ENCODE assay signal across 8 cellular contexts in the genomic region with DNA sequence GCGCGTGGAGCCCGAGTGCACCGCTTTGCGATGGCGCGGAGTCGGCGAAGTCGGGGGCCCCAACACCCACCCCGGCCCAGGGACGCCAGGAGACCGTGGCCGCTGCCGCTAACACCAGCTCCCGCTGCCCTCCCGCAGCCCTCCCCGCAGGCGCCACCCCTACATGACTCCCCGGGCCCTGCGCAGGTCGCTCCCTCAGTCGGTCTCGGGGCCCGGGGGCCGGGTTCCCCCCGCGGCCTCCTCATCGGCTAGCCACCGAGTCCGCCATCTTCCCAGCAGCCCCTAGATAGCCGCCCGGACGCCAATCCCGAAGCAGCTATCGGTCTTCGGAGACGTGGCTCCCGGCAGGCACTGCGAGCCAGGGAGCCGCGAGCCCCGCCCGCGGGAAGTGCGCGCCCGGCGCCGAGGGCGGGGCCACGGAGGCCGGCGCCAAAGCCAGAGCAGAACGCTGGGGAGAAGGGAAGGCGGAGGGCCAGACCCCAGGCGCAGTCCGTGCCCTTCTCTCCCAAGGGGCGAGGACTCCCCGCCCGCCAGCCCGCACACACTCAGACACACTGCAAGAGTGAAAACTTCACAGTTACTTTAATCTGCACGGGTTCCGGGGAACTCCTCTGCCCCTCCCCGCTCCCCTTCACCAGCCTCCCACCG. TPM values are rescaled to one million over a fixed set of nuclear protein-coding genes. Genes with fewer than 3 reads are reported as not detected.
DNase-seq lines count a peak whose midpoint lies in the region; ATAC-seq and TF ChIP-seq lines count a peak whose summit lies in the region.

A gene with protein sequence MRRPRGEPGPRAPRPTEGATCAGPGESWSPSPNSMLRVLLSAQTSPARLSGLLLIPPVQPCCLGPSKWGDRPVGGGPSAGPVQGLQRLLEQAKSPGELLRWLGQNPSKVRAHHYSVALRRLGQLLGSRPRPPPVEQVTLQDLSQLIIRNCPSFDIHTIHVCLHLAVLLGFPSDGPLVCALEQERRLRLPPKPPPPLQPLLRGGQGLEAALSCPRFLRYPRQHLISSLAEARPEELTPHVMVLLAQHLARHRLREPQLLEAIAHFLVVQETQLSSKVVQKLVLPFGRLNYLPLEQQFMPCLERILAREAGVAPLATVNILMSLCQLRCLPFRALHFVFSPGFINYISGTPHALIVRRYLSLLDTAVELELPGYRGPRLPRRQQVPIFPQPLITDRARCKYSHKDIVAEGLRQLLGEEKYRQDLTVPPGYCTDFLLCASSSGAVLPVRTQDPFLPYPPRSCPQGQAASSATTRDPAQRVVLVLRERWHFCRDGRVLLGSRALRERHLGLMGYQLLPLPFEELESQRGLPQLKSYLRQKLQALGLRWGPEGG (minus strand): TSS at position 288 of the 648 bp plus-strand sequence. CDS start 43 bp downstream, at position 245.

- H3K4me3 Mint-ChIP-seq in CD8-positive, alpha-beta T cell, result peak within 1 kb of the TSS; percentile 85
- H3K4me3 Mint-ChIP-seq in memory B cell, result peak within 1 kb of the TSS; percentile 90

- POLR2A ChIA-PET in CD8-positive, alpha-beta T cell (lab: Charles Lee), result interaction anchor here (0.6 to 1.2 kb wide), 7 partner anchors 22 to 688 kb away, joined by 3 to 8 read pairs (median 3); a partner anchor contains a TSS
- POLR2A ChIA-PET in activated CD8-positive, alpha-beta memory T cell treated with anti-CD3 and anti-CD28 coated beads for 36 hours (lab: Charles Lee), result interaction anchor here (0.6 kb wide), 1 partner anchor 254 kb away, joined by 3 read pairs; no protein-coding TSS in a partner anchor

- peaks cover 10% of the 10 kb centered on the region for H3K27me3 Mint-ChIP-seq in CD8-positive, alpha-beta T cell (ENCODE audit: low read depth)
- H3K27me3 Mint-ChIP-seq in memory B cell, result peaks cover 2% of the 10 kb centered on the region

- peaks cover 14% of the 10 kb centered on the region for H3K36me3 Mint-ChIP-seq in CD8-positive, alpha-beta T cell
- peaks cover 6% of the 10 kb centered on the region for H3K36me3 Mint-ChIP-seq in memory B cell

- peaks cover 57% of the 10 kb centered on the region for H3K4me1 ChIP-seq in CD8-positive, alpha-beta T cell (ENCODE audit: insufficient read depth, low read length)
- peaks cover 41% of the 10 kb centered on the region for H3K4me1 ChIP-seq in effector memory CD4-positive, alpha-beta T cell (ENCODE audit: control insufficient read depth, insufficient read depth, low read length, poor library complexity, severe bottlenecking)

- H3K4me1 Mint-ChIP-seq in CD8-positive, alpha-beta T cell (ENCODE audit: low read depth), result peaks cover 45% of the 10 kb centered on the region
- peaks cover 32% of the 10 kb centered on the region for H3K4me1 Mint-ChIP-seq in memory B cell

- H3K9me3 Mint-ChIP-seq in CD8-positive, alpha-beta T cell, result no peaks in the 10 kb centered on the region
- H3K9me3 Mint-ChIP-seq in memory B cell, result no peaks in the 10 kb centered on the region

- peak within 1 kb of the TSS; percentile 85 for H3K27ac Mint-ChIP-seq in CD8-positive, alpha-beta T cell
- peak within 1 kb of the TSS; percentile 91 for H3K27ac Mint-ChIP-seq in memory B cell

- TF ChIP-seq CTCF in CD8-positive, alpha-beta T cell (IDR thresholded peaks at IDR 0.05), result no peak

- CTCF ChIA-PET in CD8-positive, alpha-beta T cell (lab: Charles Lee), result no interaction called here
- CTCF ChIA-PET in activated CD8-positive, alpha-beta memory T cell treated with anti-CD3 and anti-CD28 coated beads for 36 hours (lab: Charles Lee), result interaction anchor here (0.7 to 1.2 kb wide), 3 partner anchors 18 to 52 kb away, joined by 3 to 4 read pairs (median 3); a partner anchor contains a TSS

- intact Hi-C loops in CD8-positive, alpha-beta T cell (cut with DNase I, micrococcal nuclease), result loop anchor here (1.0 to 10.0 kb wide), 10 partner anchors 21 to 1583 kb away; a partner anchor contains a TSS

- no peaks in the 10 kb centered on the region for H3K27me3 ChIP-seq in CD8-positive, alpha-beta T cell (ENCODE audit: insufficient read depth, low read length)
- H3K27me3 ChIP-seq in effector memory CD4-positive, alpha-beta T cell (replicated peaks; ENCODE audit: control insufficient read depth, insufficient read depth, low read length, poor library complexity, severe bottlenecking), result no peaks in the 10 kb centered on the region

- no peaks in the 10 kb centered on the region for H3K9me3 ChIP-seq in CD8-positive, alpha-beta T cell (ENCODE audit: low read length)
- no peaks in the 10 kb centered on the region for H3K9me3 ChIP-seq in effector memory CD4-positive, alpha-beta T cell (ENCODE audit: control insufficient read depth, low read length)

- peaks cover 4% of the 10 kb centered on the region for H3K36me3 ChIP-seq in CD8-positive, alpha-beta T cell (ENCODE audit: insufficient read depth, low read length)
- H3K36me3 ChIP-seq in effector memory CD4-positive, alpha-beta T cell (ENCODE audit: control insufficient read depth, insufficient read depth, low read length), result peaks cover 18% of the 10 kb centered on the region

- peak within 1 kb of the TSS; percentile 74 for H3K27ac ChIP-seq in CD8-positive, alpha-beta T cell (ENCODE audit: low read depth, low read length)
- peak within 1 kb of the TSS; percentile 89 for H3K27ac ChIP-seq in effector memory CD4-positive, alpha-beta T cell (ENCODE audit: insufficient read depth, low read length, poor library complexity, severe bottlenecking)

- H3K4me3 ChIP-seq in CD8-positive, alpha-beta T cell (ENCODE audit: low read depth, low read length), result peak within 1 kb of the TSS; percentile 74
- peak within 1 kb of the TSS; percentile 93 for H3K4me3 ChIP-seq in effector memory CD4-positive, alpha-beta T cell (ENCODE audit: insufficient read depth, low read depth, low read length, poor library complexity, severe bottlenecking)

- peak; percentile 71 to 90 (median 85) for DNase-seq in CD8-positive, alpha-beta T cell
- peak; percentile 98 for DNase-seq in HT-29 (ENCODE audit: low spot score)
- DNase-seq in NOMO-1 treated with DMSO at 0.1 percent for 48 hours (lab: John Stamatoyannopoulos, UW; ENCODE audit: unreplicated experiment), result peak; percentile 69
- DNase-seq in effector memory CD4-positive, alpha-beta T cell, result peak; percentile 81 to 85 (median 83)
- DNase-seq in memory B cell (ENCODE audit: low spot score in 2 of 2), result peak; percentile 77 to 78
- peak; percentile 76 for DNase-seq in stimulated activated CD8-positive, alpha-beta memory T cell treated with anti-CD3 and anti-CD28 coated beads, Interleukin-12 subunit alpha, Interleukin-12 subunit beta, amount 100 ng/mL, for 1 hour (ENCODE audit: low read depth)

- peak; percentile 65 for ATAC-seq in CD8-positive, alpha-beta T cell
- ATAC-seq in GM19468 (IDR thresholded peaks at IDR 0.05; ENCODE audit: extremely low read depth, unreplicated experiment) (peak; percentile 88), memory B cell (ENCODE audit: low read depth) (peak; percentile 75)

RNA-seq across cellular contexts. Expression of the gene that starts here (rescaled TPM):
- 10 to 100 TPM; 56.3 to 62.9 TPM for total RNA-seq in CD8-positive, alpha-beta T cell
- 265 and 300 TPM in 2 replicates for total RNA-seq in HT-29 (2014; rRNA removed; shearing (Covaris generic))
- 10 to 100 TPM; 78.3 to 84.4 TPM for total RNA-seq in activated CD8-positive, alpha-beta memory T cell treated with anti-CD3 and anti-CD28 coated beads for 36 hours

Comparison
In these comparisons a context has a peak if more than half of its experiments do, and no peak if none do; other contexts are left out.
1. Peak in every context shown above with its lines: DNase-seq, ATAC-seq, H3K4me3 ChIP-seq and H3K27ac ChIP-seq.